In the genomic region with DNA sequence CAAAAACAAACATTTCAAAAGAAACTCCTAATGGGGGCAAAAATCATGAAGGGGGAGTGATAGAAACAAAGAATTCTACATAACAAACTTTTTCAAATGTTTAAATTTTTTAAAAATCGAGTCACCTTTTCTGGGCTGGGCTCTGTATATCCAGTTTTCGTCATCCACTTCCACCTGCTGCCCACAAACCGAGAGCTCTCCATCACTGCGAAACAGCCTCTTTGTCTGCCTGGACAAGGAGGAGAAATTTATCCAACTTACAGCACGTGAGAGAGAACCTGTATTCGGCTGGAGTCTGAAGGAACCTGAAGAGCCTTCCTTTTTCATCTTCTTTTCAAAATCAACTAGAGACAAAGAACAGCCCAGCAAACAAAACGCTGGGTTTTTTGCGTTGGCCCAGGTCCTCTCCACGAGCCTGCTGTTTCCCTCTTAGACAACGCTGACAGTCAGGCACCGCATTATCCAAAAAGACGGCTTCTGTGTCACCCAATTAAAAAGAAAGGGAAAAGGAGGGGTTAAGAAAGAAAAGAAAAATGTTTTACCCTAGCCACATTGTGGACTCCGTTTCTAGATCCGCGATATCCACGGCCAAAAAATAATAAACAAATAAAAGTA, we compare ENCODE assay signal across 9 cellular contexts.
A peak's percentile ranks its signal among the peaks of the same experiment; 100 is the strongest.
DNase-seq lines count a peak whose midpoint lies in the region; TF ChIP-seq lines count a peak whose summit lies in the region.
"Had no signal": no experiment of that assay in that cellular context is flagged by ENCODE, and none has a peak within 500 bp of the region (broad histone marks: within the 10 kb centered on the region; RNA-seq: fewer than 3 reads in every experiment).

No MANE protein-coding gene starts in this region.

- H3K36me3 ChIP-seq in duodenal mucosa (ENCODE audit: control insufficient read depth in 1 of 2, insufficient read depth in 2 of 2, low read length in 2 of 2), result no peaks in the 10 kb centered on the region
- no peaks in the 10 kb centered on the region for H3K36me3 ChIP-seq in mesenchymal stem cell (ENCODE audit: control insufficient read depth in 1 of 2, insufficient read depth in 2 of 2, low read depth in 1 of 2, low read length in 2 of 2)
- H3K36me3 ChIP-seq in tibial nerve, result no peaks in the 10 kb centered on the region

- no peak overlapping the region for H4K8ac ChIP-seq in mesenchymal stem cell (ENCODE audit: low read length)

- no peak for TF ChIP-seq EP300 in tibial nerve (IDR thresholded peaks at IDR 0.05)

- TF ChIP-seq CTCF in tibial nerve (IDR thresholded peaks at IDR 0.05), result no peak
- no peak for TF ChIP-seq CTCF in progenitor cell of endocrine pancreas (IDR thresholded peaks at IDR 0.05; ENCODE audit: unreplicated experiment)

- WGBS in mesenchymal stem cell, result 58% methylated on average over 11 of the region's 16 CpGs
- WGBS in tibial nerve, 2 donors, result 16 to 17% methylated on average over 16 of the region's 16 CpGs

- no peak overlapping the region for H4K91ac ChIP-seq in mesenchymal stem cell (ENCODE audit: low read length)

- no peak overlapping the region for H2BK5ac ChIP-seq in mesenchymal stem cell (ENCODE audit: low read depth, low read length, poor library complexity, severe bottlenecking)

- H3K27me3 Mint-ChIP-seq in progenitor cell of endocrine pancreas, result no peaks in the 10 kb centered on the region

- H3K27ac Mint-ChIP-seq in progenitor cell of endocrine pancreas, result no peak overlapping the region

- H3K23ac ChIP-seq in mesenchymal stem cell (ENCODE audit: low read length in 2 of 2), result no peak overlapping the region

- H3K4me3 ChIP-seq in duodenal mucosa (ENCODE audit: low read depth in 1 of 2, low read length in 2 of 2), result peak overlapping the region; percentile 70 to 76
- peak overlapping the region in 1 of 2 experiments; percentile 83 for H3K4me3 ChIP-seq in mesenchymal stem cell (ENCODE audit: insufficient read depth in 1 of 2, low read depth in 1 of 2, low read length in 2 of 2)
- peak overlapping the region; percentile 18 to 45 (median 26) for H3K4me3 ChIP-seq in tibial nerve

- H3K79me1 ChIP-seq in mesenchymal stem cell (replicated peaks; ENCODE audit: low read length, poor library complexity, severe bottlenecking), result peaks cover 12% of the 10 kb centered on the region

- H3K4me1 ChIP-seq in duodenal mucosa (ENCODE audit: control insufficient read depth in 1 of 2, insufficient read depth in 2 of 2, low read length in 2 of 2) (peaks cover 6 to 7% of the 10 kb centered on the region in 2 donors), mesenchymal stem cell (ENCODE audit: control insufficient read depth, insufficient read depth, low read depth, low read length) (peaks cover 1% of the 10 kb centered on the region), tibial nerve (peaks cover 0 to 36% (median 0%) of the 10 kb centered on the region in 4 donors)

- no peak overlapping the region for H3K4me3 Mint-ChIP-seq in progenitor cell of endocrine pancreas (ENCODE audit: low read depth)

- H2BK12ac ChIP-seq in mesenchymal stem cell (ENCODE audit: low read length in 2 of 2), result no peak overlapping the region

- no peak overlapping the region for H2BK120ac ChIP-seq in mesenchymal stem cell (ENCODE audit: low read depth, low read length)

- no peak overlapping the region for H2AK5ac ChIP-seq in mesenchymal stem cell (ENCODE audit: low read length, severe bottlenecking)

- TF ChIP-seq POLR2A in tibial nerve (IDR thresholded peaks at IDR 0.05), result no peak

- peak overlapping the region; percentile 94 for H3K4me2 ChIP-seq in mesenchymal stem cell (ENCODE audit: low read length, poor library complexity, severe bottlenecking)

- H3K9me3 ChIP-seq in duodenal mucosa (ENCODE audit: control insufficient read depth in 1 of 2, low read length in 2 of 2) (no peaks in the 10 kb centered on the region), mesenchymal stem cell (ENCODE audit: control insufficient read depth, low read length) (no peaks in the 10 kb centered on the region), tibial nerve (no peaks in the 10 kb centered on the region)

- H2AFZ ChIP-seq in mesenchymal stem cell (ENCODE audit: low read depth, low read length), result no peak overlapping the region

- no peaks in the 10 kb centered on the region for H3K27me3 ChIP-seq in duodenal mucosa (ENCODE audit: control insufficient read depth in 1 of 2, insufficient read depth in 2 of 2, low read length in 2 of 2)
- no peaks in the 10 kb centered on the region for H3K27me3 ChIP-seq in mesenchymal stem cell (ENCODE audit: control insufficient read depth in 1 of 2, insufficient read depth in 1 of 2, low read length in 2 of 2)
- H3K27me3 ChIP-seq in tibial nerve, result no peaks in the 10 kb centered on the region

- no peak overlapping the region for H2BK15ac ChIP-seq in mesenchymal stem cell (ENCODE audit: low read depth, poor library complexity, severe bottlenecking)

- no peak overlapping the region for H3K18ac ChIP-seq in mesenchymal stem cell (ENCODE audit: low read depth in 1 of 2, low read length in 2 of 2)

- DNase-seq in NCI-H2171 treated with DMSO at 0.1 percent for 48 hours (lab: John Stamatoyannopoulos, UW), result peak; percentile 68
- DNase-seq in NCI-H2171 (lab: John Stamatoyannopoulos, UW), result no peak
- no peak for DNase-seq in mesenchymal stem cell
- DNase-seq in tibial nerve (ENCODE audit: low spot score in 2 of 2), result no peak
- DNase-seq in progenitor cell of endocrine pancreas (ENCODE audit: low spot score, unreplicated experiment), result no peak
- DNase-seq in anterior cingulate cortex (lab: John Stamatoyannopoulos, UW), result no peak
- DNase-seq in Ammon's horn (ENCODE audit: low spot score), result no peak
- DNase-seq: activated gamma-delta T cell had no signal

- no peaks in the 10 kb centered on the region for H3K9me3 Mint-ChIP-seq in progenitor cell of endocrine pancreas (ENCODE audit: low read depth)

- H3K14ac ChIP-seq in mesenchymal stem cell (ENCODE audit: low read length in 2 of 2), result no peak overlapping the region

- H3K9ac ChIP-seq in duodenal mucosa (ENCODE audit: low read depth in 1 of 2, low read length in 2 of 2) (peak overlapping the region in 1 of 2 donors; percentile 26), mesenchymal stem cell (ENCODE audit: low read length) (peak overlapping the region; percentile 86)

- H3K4ac ChIP-seq in mesenchymal stem cell (ENCODE audit: low read depth in 1 of 2, low read length in 2 of 2), result no peak overlapping the region

- H3K4me1 Mint-ChIP-seq in progenitor cell of endocrine pancreas (ENCODE audit: low read depth), result peaks cover 26% of the 10 kb centered on the region

- no peak overlapping the region for H3K27ac ChIP-seq in duodenal mucosa (ENCODE audit: low read depth, low read length)
- H3K27ac ChIP-seq in mesenchymal stem cell (ENCODE audit: low read length, poor library complexity, severe bottlenecking), result no peak overlapping the region
- peak overlapping the region in 1 of 4 donors; percentile 64 for H3K27ac ChIP-seq in tibial nerve

- no peaks in the 10 kb centered on the region for H3K36me3 Mint-ChIP-seq in progenitor cell of endocrine pancreas (ENCODE audit: insufficient read depth)
